Comparison of ENCODE assay signal across 7 cellular contexts in the genomic region with DNA sequence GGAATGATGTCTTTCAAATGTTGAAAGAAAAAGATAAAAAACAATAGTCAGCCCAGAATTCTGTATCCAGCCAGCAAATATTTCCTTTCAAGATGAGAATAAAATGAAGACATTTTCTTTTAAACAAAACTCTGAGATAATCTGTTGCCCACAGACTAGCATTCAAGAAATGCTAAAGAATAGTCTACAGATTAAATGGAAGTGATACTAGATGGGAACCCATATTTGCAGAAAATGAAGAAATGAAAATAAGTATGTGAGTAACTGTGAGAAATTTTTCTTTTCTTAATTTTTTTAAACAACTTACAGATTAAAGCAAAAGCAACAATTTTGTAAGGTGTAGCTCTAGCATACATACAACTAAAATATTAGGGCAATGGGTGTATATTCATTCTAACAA.
"Had no signal": no experiment of that assay in that cellular context is flagged by ENCODE, and none has a peak within 500 bp of the region (broad histone marks: within the 10 kb centered on the region; RNA-seq: fewer than 3 reads in every experiment).

No MANE protein-coding gene starts in this region.

- DNase-seq: GDM1, GF-D8 had no signal

- FAIRE-seq: G401.6, GM12891, GM12892, GM18507, GM19239 had no signal
